ENCODE assay signal across 19 cellular contexts in genomic region chr17:55417411-55418268, GRCh38. TPM values are rescaled to one million over a fixed set of nuclear protein-coding genes. Genes with fewer than 3 reads are reported as not detected.
DNase-seq lines count a peak whose midpoint lies in the region; TF ChIP-seq lines count a peak whose summit lies in the region.
"Had no signal": no experiment of that assay in that cellular context is flagged by ENCODE, and none has a peak within 500 bp of the region (broad histone marks: within the 10 kb centered on the region; RNA-seq: fewer than 3 reads in every experiment).

No MANE protein-coding gene starts in this region.

- H4K8ac ChIP-seq in trophoblast cell (ENCODE audit: low read depth, low read length), result no peak overlapping the region

- no peak overlapping the region for H2AFZ ChIP-seq in trophoblast cell (ENCODE audit: insufficient read depth, low read length, poor library complexity)
- H2AFZ ChIP-seq: GM23338 had no signal

- H3K9ac ChIP-seq in adipocyte (ENCODE audit: low read length), result no peak overlapping the region
- H3K9ac ChIP-seq in trophoblast cell (ENCODE audit: low read length), result no peak overlapping the region

- H3K79me1 ChIP-seq in trophoblast cell (ENCODE audit: low read length), result peaks cover 12% of the 10 kb centered on the region

- peaks cover 3% of the 10 kb centered on the region for H3K27me3 Mint-ChIP-seq in T-helper 2 cell treated with Interferon-gamma antibody and Interleukin-4, amounts not matched to agents 5 μg/mL and 100 μg/mL, for 36 hours (ENCODE audit: low read depth)
- H3K27me3 Mint-ChIP-seq in IgD-negative memory B cell, result no peaks in the 10 kb centered on the region

- H2BK120ac ChIP-seq in trophoblast cell (ENCODE audit: insufficient read depth, low read length, poor library complexity), result no peak overlapping the region

- no peak for DNase-seq in T-helper 2 cell treated with Interferon-gamma antibody and Interleukin-4, amounts not matched to agents 5 μg/mL and 100 μg/mL, for 36 hours (ENCODE audit: low spot score)
- DNase-seq in T-helper 2 cell (no peak), adipocyte (ENCODE audit: low read depth) (no peak), trophoblast cell (no peak), KG1 (lab: John Stamatoyannopoulos, UW) (no peak), substantia nigra (lab: John Stamatoyannopoulos, UW) (no peak), lower leg skin (ENCODE audit: low spot score in 2 of 2) (no peak)
- DNase-seq: 8988T; activated CD8-positive, alpha-beta memory T cell treated with anti-CD3 and anti-CD28 coated beads, Interleukin-2, amount 10 ng/mL, durations not matched to agents 7 days and 5 days; Kasumi-1; NCI-H1417 treated with DMSO at 0.1 percent for 48 hours; NCI-H2171 treated with DMSO at 0.1 percent for 48 hours; stimulated activated CD4-positive, alpha-beta T cell treated with anti-CD3 and anti-CD28 coated beads, Interleukin-2, amount 100 ng/mL, for 48 hours; stimulated activated CD8-positive, alpha-beta memory T cell treated with anti-CD3 and anti-CD28 coated beads, Interleukin-4, amount 100 ng/mL, for 48 hours; transverse colon had no signal

- H3K27me3 ChIP-seq in adipocyte (replicated peaks; ENCODE audit: control insufficient read depth, insufficient read depth, low read length), result no peaks in the 10 kb centered on the region
- H3K27me3 ChIP-seq in trophoblast cell (ENCODE audit: insufficient read depth, low read length), result no peaks in the 10 kb centered on the region
- H3K27me3 ChIP-seq: transverse colon had no signal

- peaks cover 58% of the 10 kb centered on the region for H3K4me1 Mint-ChIP-seq in T-helper 2 cell treated with Interferon-gamma antibody and Interleukin-4, amounts not matched to agents 5 μg/mL and 100 μg/mL, for 36 hours (ENCODE audit: low read depth)
- peaks cover 21 to 32% (median 30%) of the 10 kb centered on the region in 3 donors for H3K4me1 Mint-ChIP-seq in IgD-negative memory B cell

- H3K9me3 ChIP-seq in adipocyte (ENCODE audit: control insufficient read depth, low read length), result no peaks in the 10 kb centered on the region
- H3K9me3 ChIP-seq in trophoblast cell (ENCODE audit: insufficient read depth, low read depth, low read length), result no peaks in the 10 kb centered on the region
- H3K9me3 ChIP-seq: transverse colon had no signal

- H3K14ac ChIP-seq in trophoblast cell (ENCODE audit: low read length), result no peak overlapping the region

- TF ChIP-seq POLR2A in lower leg skin (IDR thresholded peaks at IDR 0.05), result no peak

- H3K27ac ChIP-seq in trophoblast cell (ENCODE audit: low read depth, low read length), result no peak overlapping the region
- no peak overlapping the region for H3K27ac ChIP-seq in substantia nigra (ENCODE audit: low read depth, low read length, poor library complexity, severe bottlenecking)
- H3K27ac ChIP-seq: HL-60, VCaP had no signal

- H3K4ac ChIP-seq in trophoblast cell (ENCODE audit: low read depth, low read length), result peak overlapping the region; percentile 23

- peak overlapping the region; percentile 98 for H3K4me3 ChIP-seq in adipocyte (ENCODE audit: low read length)
- H3K4me3 ChIP-seq in trophoblast cell (ENCODE audit: low read depth, low read length), result no peak overlapping the region
- H3K4me3 ChIP-seq in lower leg skin (ENCODE audit: low read depth, poor library complexity, severe bottlenecking), result no peak overlapping the region
- H3K4me3 ChIP-seq: GM23338, transverse colon had no signal

- TF ChIP-seq CTCF in lower leg skin (IDR thresholded peaks at IDR 0.05), result no peak

- H3K27ac Mint-ChIP-seq in T-helper 2 cell treated with Interferon-gamma antibody and Interleukin-4, amounts not matched to agents 5 μg/mL and 100 μg/mL, for 36 hours, result peak overlapping the region; percentile 2
- H3K27ac Mint-ChIP-seq in IgD-negative memory B cell, result peak overlapping the region in 2 of 3 donors; percentile 15 to 18
- H3K27ac Mint-ChIP-seq: GM23338 had no signal

- intact Hi-C loops in lower leg skin (cut with DNase I; ENCODE audit: low total_unique reads), result no loop called here

- no peak overlapping the region for H2BK12ac ChIP-seq in trophoblast cell (ENCODE audit: low read length)

- H3K79me2 ChIP-seq in trophoblast cell (ENCODE audit: control insufficient read depth, insufficient read depth, low read length, poor library complexity), result peaks cover 11% of the 10 kb centered on the region

- H3K9me3 Mint-ChIP-seq in T-helper 2 cell treated with Interferon-gamma antibody and Interleukin-4, amounts not matched to agents 5 μg/mL and 100 μg/mL, for 36 hours, result no peaks in the 10 kb centered on the region
- H3K9me3 Mint-ChIP-seq in IgD-negative memory B cell, result no peaks in the 10 kb centered on the region
- H3K9me3 Mint-ChIP-seq: GM23338 had no signal

- no peak overlapping the region for H3K18ac ChIP-seq in trophoblast cell (ENCODE audit: low read length)

- H3K4me3 Mint-ChIP-seq in T-helper 2 cell treated with Interferon-gamma antibody and Interleukin-4, amounts not matched to agents 5 μg/mL and 100 μg/mL, for 36 hours, result peak overlapping the region; percentile 41
- no peak overlapping the region for H3K4me3 Mint-ChIP-seq in IgD-negative memory B cell
- H3K4me3 Mint-ChIP-seq: activated CD8-positive, alpha-beta memory T cell treated with anti-CD3 and anti-CD28 coated beads, Interleukin-2, amount 10 ng/mL, durations not matched to agents 7 days and 5 days; GM23338 had no signal

- no peak overlapping the region for H3K23ac ChIP-seq in trophoblast cell (ENCODE audit: low read length)

- no CpG with 5 or more reads among the region's 4 CpGs for WGBS in trophoblast cell (ENCODE audit: extremely low coverage, insufficient coverage, insufficient read length)
- 96 to 97% methylated on average over 4 of the region's 4 CpGs for WGBS in lower leg skin, 2 donors

- H3K4me1 ChIP-seq in adipocyte (ENCODE audit: control insufficient read depth, insufficient read depth, low read length), result peaks cover 47% of the 10 kb centered on the region
- H3K4me1 ChIP-seq in trophoblast cell (ENCODE audit: control insufficient read depth in 1 of 2, insufficient read depth in 2 of 2, low read length in 2 of 2), result peaks cover 0 to 13% of the 10 kb centered on the region in 2 experiments

- H2AK5ac ChIP-seq in trophoblast cell (ENCODE audit: low read length), result no peak overlapping the region

- H3K36me3 Mint-ChIP-seq in T-helper 2 cell treated with Interferon-gamma antibody and Interleukin-4, amounts not matched to agents 5 μg/mL and 100 μg/mL, for 36 hours (ENCODE audit: low read depth), result peaks cover 58% of the 10 kb centered on the region
- H3K36me3 Mint-ChIP-seq in IgD-negative memory B cell, result no peaks in the 10 kb centered on the region

- no peak overlapping the region for H4K91ac ChIP-seq in trophoblast cell (ENCODE audit: low read depth, low read length)

- H3K36me3 ChIP-seq in adipocyte (ENCODE audit: control insufficient read depth, insufficient read depth, low read length, severe bottlenecking), result peaks cover 17% of the 10 kb centered on the region
- H3K36me3 ChIP-seq in trophoblast cell (ENCODE audit: control insufficient read depth in 1 of 2, insufficient read depth in 2 of 2, low read length in 2 of 2), result peaks cover 2 to 3% of the 10 kb centered on the region in 2 experiments

- no peak overlapping the region for H3K4me2 ChIP-seq in trophoblast cell (ENCODE audit: low read length)
- H3K4me2 ChIP-seq: GM23338 had no signal

- no peak overlapping the region for H4K12ac ChIP-seq in trophoblast cell (ENCODE audit: low read depth, low read length)

- no peak overlapping the region for H2BK5ac ChIP-seq in trophoblast cell (ENCODE audit: low read depth, low read length, poor library complexity)

RNA-seq across cellular contexts. Expression of gene MMD, which starts 4.0 kb away (rescaled TPM):
- 10.5 TPM for polyA plus RNA-seq in IgD-negative memory B cell
- 52.1 and 57.7 TPM in 2 replicates for polyA plus RNA-seq in trophoblast cell (2013)
- 1 to 10 TPM; 3.2 to 9.7 (median 6.8) TPM for total RNA-seq in lower leg skin
